In the genomic region with DNA sequence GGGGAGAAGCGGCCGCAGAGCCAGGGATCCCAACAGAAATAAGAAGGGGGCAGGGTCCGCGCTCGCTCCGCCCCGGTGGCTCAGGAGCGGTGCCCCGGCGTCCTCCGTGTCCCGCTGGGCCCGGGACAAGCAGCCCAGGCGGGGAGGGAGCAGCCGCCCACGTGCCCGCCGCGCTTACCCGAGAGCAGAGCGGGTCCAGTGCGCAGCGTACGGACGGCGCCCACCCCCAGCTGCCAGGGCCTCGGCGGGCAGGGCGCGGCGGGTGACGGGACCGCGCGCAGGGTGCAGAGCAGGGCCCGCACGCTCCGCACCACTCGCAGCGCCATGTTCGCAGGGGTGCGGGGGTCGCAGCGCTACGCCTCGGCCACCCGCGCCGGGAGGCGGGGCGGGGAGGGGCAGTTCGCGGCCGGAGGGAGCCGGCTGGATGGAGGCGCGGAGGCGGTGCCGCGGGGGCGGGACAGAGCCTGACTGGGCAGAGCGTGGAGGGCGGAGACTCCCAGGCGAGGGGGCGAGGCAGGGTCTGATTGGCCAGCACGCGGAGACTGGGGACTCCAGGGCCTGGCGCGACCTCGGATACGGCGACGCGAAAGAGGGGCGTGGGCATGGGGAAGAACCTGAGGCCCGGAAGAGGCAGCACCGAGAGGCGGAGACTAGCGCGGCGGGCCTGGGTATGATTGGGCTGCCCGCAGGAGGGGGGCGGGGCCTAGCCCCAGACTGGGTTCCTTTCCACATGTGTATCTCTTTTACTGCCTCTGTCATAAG, we compare ENCODE assay signal across 8 cellular contexts. TPM values are rescaled to one million over a fixed set of nuclear protein-coding genes. Genes with fewer than 3 reads are reported as not detected.
DNase-seq lines count a peak whose midpoint lies in the region; ATAC-seq and TF ChIP-seq lines count a peak whose summit lies in the region.

GCSH (minus strand) TSS at position 443 of the 762 bp plus-strand sequence; CDS start at position 326, 117 bp downstream.

- DNase-seq in EL (peak; percentile 99), H7 (peak; percentile 99), M059J (ENCODE audit: low read depth) (peak; percentile 98), SHP77 (lab: John Stamatoyannopoulos, UW) (peak; percentile 98 to 99), activated gamma-delta T cell (lab: John Stamatoyannopoulos, UW) (peak; percentile 98), fibroblast of the conjunctiva (ENCODE audit: low read depth) (peak; percentile 97), nephron progenitor cell (peak; percentile 99)
- peak; percentile 98 for DNase-seq in stimulated activated naive CD8-positive, alpha-beta T cell treated with anti-CD3 and anti-CD28 coated beads, Interleukin-15, amount 100 ng/mL, for 72 hours

- no peaks in the 10 kb centered on the region; the same call in none of the 2 replicates for H3K36me3 ChIP-seq in H7 (replicated peaks; ENCODE audit: control insufficient read depth, insufficient read depth, low read length)

- H3K27me3 Mint-ChIP-seq in nephron progenitor cell (ENCODE audit: low read depth, poor library complexity) = no peaks in the 10 kb centered on the region
- no peaks in the 10 kb centered on the region for H3K27me3 Mint-ChIP-seq in stimulated activated naive CD8-positive, alpha-beta T cell treated with anti-CD3 and anti-CD28 coated beads, Interleukin-15, amount 100 ng/mL, for 72 hours

- peaks cover 32% of the 10 kb centered on the region for H3K4me1 Mint-ChIP-seq in nephron progenitor cell
- H3K4me1 Mint-ChIP-seq in stimulated activated naive CD8-positive, alpha-beta T cell treated with anti-CD3 and anti-CD28 coated beads, Interleukin-15, amount 100 ng/mL, for 72 hours = peaks cover 28% of the 10 kb centered on the region

- H3K27me3 ChIP-seq in H7 (ENCODE audit: control insufficient read depth, insufficient read depth, low read length) = no peaks in the 10 kb centered on the region

- H3K4me3 ChIP-seq in H7 (ENCODE audit: insufficient read depth, low read depth, low read length) = peak within 1 kb of the TSS; percentile 86

- TF ChIP-seq CTCF in nephron progenitor cell (IDR thresholded peaks at IDR 0.05) = no peak

- peaks cover 10% of the 10 kb centered on the region for H3K36me3 Mint-ChIP-seq in nephron progenitor cell (ENCODE audit: low read depth)

- peak; percentile 98 for ATAC-seq in stimulated activated naive CD8-positive, alpha-beta T cell treated with anti-CD3 and anti-CD28 coated beads, Interleukin-15, amount 100 ng/mL, for 72 hours

- no peak within 1 kb of the TSS for H3K27ac Mint-ChIP-seq in nephron progenitor cell
- peak within 1 kb of the TSS; percentile 63 to 86 for H3K27ac Mint-ChIP-seq in stimulated activated naive CD8-positive, alpha-beta T cell treated with anti-CD3 and anti-CD28 coated beads, Interleukin-15, amount 100 ng/mL, for 72 hours

- H3K4me3 Mint-ChIP-seq in nephron progenitor cell = peak within 1 kb of the TSS; percentile 83
- H3K4me3 Mint-ChIP-seq in stimulated activated naive CD8-positive, alpha-beta T cell treated with anti-CD3 and anti-CD28 coated beads, Interleukin-15, amount 100 ng/mL, for 72 hours = peak within 1 kb of the TSS; percentile 83 to 87

- peaks cover 4% of the 10 kb centered on the region for H3K9me3 Mint-ChIP-seq in nephron progenitor cell
- peaks cover 0 to 5% of the 10 kb centered on the region in 2 donors for H3K9me3 Mint-ChIP-seq in stimulated activated naive CD8-positive, alpha-beta T cell treated with anti-CD3 and anti-CD28 coated beads, Interleukin-15, amount 100 ng/mL, for 72 hours

RNA-seq across cellular contexts. Expression of gene GCSH, which starts in this region (rescaled TPM):
- total RNA-seq in H7 (2014; rRNA removed; shearing (Covaris generic)) = 54.5 and 79.0 TPM in 2 replicates
- 22.8 and 36.4 TPM in 2 replicates for total RNA-seq in M059J (2014; rRNA removed; shearing (Covaris generic))

Comparison
In these comparisons a context has a peak if more than half of its experiments do, and no peak if none do; other contexts are left out.
1. Peak in every context shown above with its lines: DNase-seq, ATAC-seq and H3K4me3 ChIP-seq.